In genomic region chr20:4233520-4233919, GRCh38 we compare ENCODE assay signal across 1 cellular context.
A peak's percentile ranks its signal among the peaks of the same experiment; 100 is the strongest.
TF ChIP-seq lines count a peak whose summit lies in the region.

No MANE protein-coding gene starts in this region.

TF ChIP-seq in K562, 482 proteins besides CTCF, POLR2A, EP300 and RAD21:
- no peak for TF ChIP-seq MCM7 (IDR thresholded peaks at IDR 0.05)
- no peak for TF ChIP-seq ZFP36 (IDR thresholded peaks at IDR 0.05; ENCODE audit: low read depth, low read length, partially characterized antibody)
- TF ChIP-seq CTCFL (IDR thresholded peaks at IDR 0.05; ENCODE audit: borderline replicate concordance, insufficient read depth, low read depth, low read length, poor library complexity, severe bottlenecking): peak; percentile 48
- TF ChIP-seq ZNF740 (CRISPR knock-in tag; IDR thresholded peaks at IDR 0.05): peak; percentile 70; the same call in 1 of the 2 replicates
- TF ChIP-seq ZNF740 (tag; IDR thresholded peaks at IDR 0.05): no peak
TF ChIP-seq in K562: peak in this region for 2.
